ENCODE assay signal across 8 cellular contexts in genomic region chr15:40565333-40566238, GRCh38. TPM values are rescaled to one million over a fixed set of nuclear protein-coding genes. Genes with fewer than 3 reads are reported as not detected.
DNase-seq lines count a peak whose midpoint lies in the region; ATAC-seq and TF ChIP-seq lines count a peak whose summit lies in the region.

No MANE protein-coding gene starts in this region.

- peaks cover 0 to 7% of the 10 kb centered on the region in 2 donors for H3K4me1 ChIP-seq in lung (ENCODE audit: control insufficient read depth in 2 of 2, insufficient read depth in 2 of 2, low read length in 2 of 2)
- no peaks in the 10 kb centered on the region for H3K4me1 ChIP-seq in urinary bladder (ENCODE audit: insufficient read depth)

- in situ Hi-C loops in astrocyte of the spinal cord (cut with HindIII; ENCODE audit: low sequenced_read_pairs) = no loop called here

- peaks cover 0 to 8% of the 10 kb centered on the region in 2 donors for H3K36me3 ChIP-seq in lung (ENCODE audit: control insufficient read depth in 2 of 2, insufficient read depth in 2 of 2, low read length in 2 of 2)
- no peaks in the 10 kb centered on the region for H3K36me3 ChIP-seq in urinary bladder (ENCODE audit: insufficient read depth)

- WGBS in lung, 2 donors = 41 to 55% methylated on average over 19 to 20 of the region's 20 CpGs
- WGBS in urinary bladder = 50% methylated on average over 20 of the region's 20 CpGs

- no peaks in the 10 kb centered on the region for H3K27me3 ChIP-seq in lung (ENCODE audit: control insufficient read depth, insufficient read depth)

- peak overlapping the region; percentile 85 for H3K4me3 ChIP-seq in astrocyte of the spinal cord (ENCODE audit: low read depth, low read length)
- H3K4me3 ChIP-seq in lung = no peak overlapping the region
- peak overlapping the region; percentile 64 for H3K4me3 ChIP-seq in urinary bladder (ENCODE audit: low read depth, low read length)

- TF ChIP-seq CTCF in astrocyte of the spinal cord (IDR thresholded peaks at IDR 0.05; ENCODE audit: low read depth, low read length) (no peak), lung (IDR thresholded peaks at IDR 0.05; ENCODE audit: control extremely low read depth, extremely low read depth) (no peak)

- H3K27ac ChIP-seq in lung (ENCODE audit: low read depth in 1 of 2, low read length in 1 of 2) (peak overlapping the region; percentile 39 to 69), urinary bladder (ENCODE audit: low read depth) (no peak overlapping the region)

- no peak for ATAC-seq in Right ventricle myocardium inferior
- ATAC-seq in left ventricle myocardium superior = no peak
- ATAC-seq in lung (ENCODE audit: insufficient read depth, low FRiP score) = no peak
- no peak for ATAC-seq in sciatic nerve
- no peak for ATAC-seq in GM18498 (IDR thresholded peaks at IDR 0.05; ENCODE audit: unreplicated experiment)

- no peaks in the 10 kb centered on the region for H3K9me3 ChIP-seq in lung (ENCODE audit: control insufficient read depth in 2 of 2, insufficient read depth in 1 of 2, low read length in 1 of 2)

- DNase-seq in Right ventricle myocardium inferior (ENCODE audit: missing footprints) (peak; percentile 78), left ventricle myocardium superior (no peak), astrocyte of the spinal cord (ENCODE audit: low read depth, low spot score) (no peak), lung (ENCODE audit: low spot score) (no peak), HuH-7.5 (ENCODE audit: low spot score) (no peak), sciatic nerve (ENCODE audit: low spot score) (no peak)

- intact Hi-C loops in Right ventricle myocardium inferior (cut with DNase I) = loop anchor here (10.0 kb wide), 1 partner anchor 51 kb away; no protein-coding TSS in a partner anchor
- intact Hi-C loops in left ventricle myocardium superior (cut with micrococcal nuclease) = no loop called here
- intact Hi-C loops in sciatic nerve (cut with DNase I) = no loop called here

RNA-seq across cellular contexts. Expression of gene CCDC32, which starts 0.7 kb away (rescaled TPM):
- 15.6 TPM for total RNA-seq in Right ventricle myocardium inferior
- total RNA-seq in left ventricle myocardium superior = 17.5 TPM
- 10 to 100 TPM; 24.5 to 31.8 TPM for total RNA-seq in lung
- polyA plus RNA-seq in lung = 10 to 100 TPM; 29.3 to 31.2 TPM
- 20.8 TPM for total RNA-seq in urinary bladder
- 29.4 TPM for polyA plus RNA-seq in urinary bladder
- 31.3 TPM for total RNA-seq in sciatic nerve

RNA-seq across cellular contexts. Expression of gene RPUSD2, which starts 3.5 kb away (rescaled TPM):
- 8.3 TPM for total RNA-seq in Right ventricle myocardium inferior
- total RNA-seq in left ventricle myocardium superior = 11.4 TPM
- 1 to 10 TPM; 5.2 to 9.4 TPM for total RNA-seq in lung
- polyA plus RNA-seq in lung = 1 to 10 TPM; 7.2 to 9.3 TPM
- total RNA-seq in urinary bladder = 5.9 TPM
- polyA plus RNA-seq in urinary bladder = 11.7 TPM
- 6.1 TPM for total RNA-seq in sciatic nerve

RNA-seq across cellular contexts. Expression of gene KNL1, which starts 28.5 kb away (rescaled TPM):
- total RNA-seq in Right ventricle myocardium inferior (0.54 TPM), left ventricle myocardium superior (0.89 TPM), lung (1 to 10 TPM in 1 of 2 donors, under 1 TPM in 1; 0.95 to 5.4 TPM), urinary bladder (39.5 TPM), sciatic nerve (0.89 TPM)
- polyA plus RNA-seq in lung (under 1 TPM; 0.45 to 0.53 TPM), urinary bladder (0.35 TPM)
